Comparison of ENCODE assay signal across 15 cellular contexts in the genomic region with DNA sequence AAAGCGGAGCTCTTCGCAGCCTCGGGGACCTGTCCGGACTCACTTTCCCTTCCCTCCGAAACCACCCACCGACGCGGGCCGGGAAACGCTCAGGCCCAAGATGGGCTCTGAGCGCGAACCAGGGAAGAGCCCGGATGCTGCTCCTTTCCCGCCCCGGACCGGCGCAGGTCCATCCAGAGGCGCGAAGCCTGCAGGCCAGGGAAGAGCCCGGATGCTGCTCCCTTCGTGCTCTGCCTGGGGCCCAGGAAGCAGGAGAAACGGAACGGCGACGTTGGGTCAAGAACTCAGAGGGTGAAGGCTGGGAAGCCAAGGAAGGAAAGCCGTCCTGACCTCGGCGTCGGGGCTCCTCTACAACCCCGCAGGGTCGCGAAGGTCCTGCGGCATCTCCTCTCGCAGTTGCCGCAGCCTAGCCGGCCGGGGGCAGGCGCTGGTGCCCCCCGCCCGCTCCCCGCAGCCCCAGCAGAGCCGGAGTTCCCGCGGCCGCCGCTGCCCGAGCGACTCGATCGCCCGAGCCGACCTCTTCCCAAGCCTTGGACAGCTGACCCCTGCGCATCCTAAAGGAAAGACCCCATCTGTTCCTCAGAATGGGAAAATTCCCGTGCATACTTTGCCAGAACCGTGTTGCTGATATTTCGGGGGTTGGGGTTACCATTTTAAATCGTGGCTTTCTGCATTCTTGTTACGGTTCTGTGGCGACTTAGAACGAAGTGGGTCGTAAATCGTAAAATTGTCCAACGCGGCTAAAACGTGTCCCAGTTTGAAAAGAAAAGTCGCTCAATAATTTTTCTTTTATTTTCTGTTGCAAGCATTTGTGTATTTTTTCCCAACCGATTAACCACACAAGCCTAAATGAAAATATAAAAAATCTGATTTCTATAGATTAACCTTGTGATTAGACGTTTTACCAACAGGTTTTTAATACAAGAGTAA. TPM values are rescaled to one million over a fixed set of nuclear protein-coding genes. Genes with fewer than 3 reads are reported as not detected.
DNase-seq lines count a peak whose midpoint lies in the region; ATAC-seq lines count a peak whose summit lies in the region.
"Had no signal": no experiment of that assay in that cellular context is flagged by ENCODE, and none has a peak within 500 bp of the region (broad histone marks: within the 10 kb centered on the region; RNA-seq: fewer than 3 reads in every experiment).

No MANE protein-coding gene starts in this region.

- no peaks in the 10 kb centered on the region for H3K9me3 Mint-ChIP-seq in activated T-cell treated with anti-CD3 and anti-CD28 coated beads, Interleukin-2, amount 50 U/mL, for 24 hours
- peaks cover 0 to 16% (median 2%) of the 10 kb centered on the region in 7 donors for H3K9me3 Mint-ChIP-seq in naive B cell

- no peak overlapping the region for H3K27ac ChIP-seq in effector memory CD4-positive, alpha-beta T cell (ENCODE audit: insufficient read depth, low read length, poor library complexity, severe bottlenecking)
- H3K27ac ChIP-seq in subcutaneous abdominal adipose tissue (ENCODE audit: low read depth, low read length): no peak overlapping the region
- H3K27ac ChIP-seq: cardiac muscle cell, parathyroid adenoma had no signal

- H3K9ac ChIP-seq in subcutaneous abdominal adipose tissue (ENCODE audit: low read length in 5 of 5): no peak overlapping the region
- H3K9ac ChIP-seq: parathyroid adenoma had no signal

- no peak overlapping the region for H3K27ac Mint-ChIP-seq in activated T-cell treated with anti-CD3 and anti-CD28 coated beads, Interleukin-2, amount 50 U/mL, for 24 hours
- no peak overlapping the region for H3K27ac Mint-ChIP-seq in naive B cell
- H3K27ac Mint-ChIP-seq: activated CD4-positive, alpha-beta T cell treated with anti-CD3 and anti-CD28 coated beads, Interleukin-2, amount 10 ng/mL, durations not matched to agents 24 days and 14 days had no signal

- H3K27me3 Mint-ChIP-seq in activated T-cell treated with anti-CD3 and anti-CD28 coated beads, Interleukin-2, amount 50 U/mL, for 24 hours: peaks cover 76% of the 10 kb centered on the region
- H3K27me3 Mint-ChIP-seq in naive B cell: peaks cover 57 to 74% (median 69%) of the 10 kb centered on the region in 3 donors

- peaks cover 34% of the 10 kb centered on the region for H3K27me3 ChIP-seq in effector memory CD4-positive, alpha-beta T cell (replicated peaks; ENCODE audit: control insufficient read depth, insufficient read depth, low read length, poor library complexity, severe bottlenecking)
- peaks cover 0 to 19% (median 14%) of the 10 kb centered on the region in 5 donors for H3K27me3 ChIP-seq in subcutaneous abdominal adipose tissue (ENCODE audit: control insufficient read depth in 5 of 5, insufficient read depth in 4 of 5, low read length in 5 of 5)

- peaks cover 10% of the 10 kb centered on the region for H3K4me1 Mint-ChIP-seq in activated T-cell treated with anti-CD3 and anti-CD28 coated beads, Interleukin-2, amount 50 U/mL, for 24 hours (ENCODE audit: low read depth)
- H3K4me1 Mint-ChIP-seq in naive B cell: peaks cover 0 to 10% (median 0%) of the 10 kb centered on the region in 3 donors
- H3K4me1 Mint-ChIP-seq: activated CD4-positive, alpha-beta T cell treated with anti-CD3 and anti-CD28 coated beads, Interleukin-2, amount 10 ng/mL, durations not matched to agents 24 days and 14 days had no signal

- peak overlapping the region; percentile 18 for H3K4me3 ChIP-seq in effector memory CD4-positive, alpha-beta T cell (ENCODE audit: insufficient read depth, low read depth, low read length, poor library complexity, severe bottlenecking)
- H3K4me3 ChIP-seq in subcutaneous abdominal adipose tissue (ENCODE audit: low read depth in 1 of 5, low read length in 5 of 5): peak overlapping the region in 4 of 5 donors; percentile 36 to 48 (median 40)
- H3K4me3 ChIP-seq: cardiac muscle cell had no signal

- H3K36me3 Mint-ChIP-seq in activated T-cell treated with anti-CD3 and anti-CD28 coated beads, Interleukin-2, amount 50 U/mL, for 24 hours (ENCODE audit: low read depth): no peaks in the 10 kb centered on the region
- no peaks in the 10 kb centered on the region for H3K36me3 Mint-ChIP-seq in naive B cell

- H3K4me1 ChIP-seq in effector memory CD4-positive, alpha-beta T cell (ENCODE audit: control insufficient read depth, insufficient read depth, low read length, poor library complexity, severe bottlenecking): peaks cover 4% of the 10 kb centered on the region
- H3K4me1 ChIP-seq in subcutaneous abdominal adipose tissue (ENCODE audit: control insufficient read depth in 5 of 5, insufficient read depth in 5 of 5, low read length in 5 of 5): peaks cover 0 to 9% (median 6%) of the 10 kb centered on the region in 5 donors
- H3K4me1 ChIP-seq: parathyroid adenoma had no signal

- no peaks in the 10 kb centered on the region for H3K36me3 ChIP-seq in effector memory CD4-positive, alpha-beta T cell (ENCODE audit: control insufficient read depth, insufficient read depth, low read length)
- no peaks in the 10 kb centered on the region for H3K36me3 ChIP-seq in subcutaneous abdominal adipose tissue (ENCODE audit: control insufficient read depth in 5 of 5, insufficient read depth in 5 of 5, low read length in 5 of 5)
- H3K36me3 ChIP-seq: cardiac muscle cell had no signal

- no peak for DNase-seq in activated T-cell treated with anti-CD3 and anti-CD28 coated beads, Interleukin-2, amount 50 U/mL, for 24 hours
- no peak for DNase-seq in activated T-cell treated with anti-CD3 and anti-CD28 coated beads for 4 hours
- DNase-seq in effector memory CD4-positive, alpha-beta T cell: no peak
- DNase-seq in naive B cell: no peak
- DNase-seq in HuH-7.5 (ENCODE audit: low spot score): no peak
- DNase-seq in T-helper 2 cell: no peak
- DNase-seq: activated CD4-positive, alpha-beta T cell treated with anti-CD3 and anti-CD28 coated beads, Interleukin-2, amount 10 ng/mL, durations not matched to agents 24 days and 14 days; effector CD8-positive, alpha-beta T cell; hippocampal formation; NCI-H1417; stimulated activated naive CD8-positive, alpha-beta T cell treated with anti-CD3 and anti-CD28 coated beads, Interleukin-15, Interleukin-2, amounts not matched to agents 100 U/mL and 50 U/mL, for 24 hours had no signal

- no peaks in the 10 kb centered on the region for H3K9me3 ChIP-seq in effector memory CD4-positive, alpha-beta T cell (ENCODE audit: control insufficient read depth, low read length)
- H3K9me3 ChIP-seq in subcutaneous abdominal adipose tissue (ENCODE audit: control insufficient read depth in 5 of 5, low read length in 5 of 5): no peaks in the 10 kb centered on the region

- H3K4me3 Mint-ChIP-seq in activated T-cell treated with anti-CD3 and anti-CD28 coated beads, Interleukin-2, amount 50 U/mL, for 24 hours: peak overlapping the region; percentile 31
- peak overlapping the region; percentile 0 to 79 (median 66) for H3K4me3 Mint-ChIP-seq in naive B cell
- H3K4me3 Mint-ChIP-seq: activated CD4-positive, alpha-beta T cell treated with anti-CD3 and anti-CD28 coated beads, Interleukin-2, amount 10 ng/mL, durations not matched to agents 24 days and 14 days had no signal

- ATAC-seq in naive B cell (ENCODE audit: low read depth in 2 of 2): no peak
- ATAC-seq in HG03520 (IDR thresholded peaks at IDR 0.05; ENCODE audit: unreplicated experiment): no peak
- ATAC-seq: stimulated activated naive CD8-positive, alpha-beta T cell treated with anti-CD3 and anti-CD28 coated beads, Interleukin-15, Interleukin-2, amounts not matched to agents 100 U/mL and 50 U/mL, for 24 hours had no signal

RNA-seq across cellular contexts. Expression of a gene that starts 7.5 kb away (rescaled TPM):
- under 1 TPM in 1 of 6 donors, not detected in 5; 0.22 TPM for polyA plus RNA-seq in naive B cell (ENCODE audit: low read depth in 6 of 6)

RNA-seq across cellular contexts. Expression of a gene that starts 14.2 kb away (rescaled TPM):
- polyA plus RNA-seq in naive B cell (ENCODE audit: low read depth in 6 of 6): not detected

RNA-seq across cellular contexts. Expression of a gene that starts 42.3 kb away (rescaled TPM):
- polyA plus RNA-seq in naive B cell (ENCODE audit: low read depth in 6 of 6): not detected

RNA-seq across cellular contexts. Expression of a gene that starts 55.2 kb away (rescaled TPM):
- not detected for polyA plus RNA-seq in naive B cell (ENCODE audit: low read depth in 6 of 6)
- polyA plus RNA-seq: cardiac muscle cell had no signal

RNA-seq across cellular contexts. Expression of a gene that starts 59.3 kb away (rescaled TPM):
- not detected for polyA plus RNA-seq in naive B cell (ENCODE audit: low read depth in 6 of 6)
- polyA plus RNA-seq: cardiac muscle cell had no signal
